Comparison of ENCODE assay signal across 1 cellular context in the genomic region with DNA sequence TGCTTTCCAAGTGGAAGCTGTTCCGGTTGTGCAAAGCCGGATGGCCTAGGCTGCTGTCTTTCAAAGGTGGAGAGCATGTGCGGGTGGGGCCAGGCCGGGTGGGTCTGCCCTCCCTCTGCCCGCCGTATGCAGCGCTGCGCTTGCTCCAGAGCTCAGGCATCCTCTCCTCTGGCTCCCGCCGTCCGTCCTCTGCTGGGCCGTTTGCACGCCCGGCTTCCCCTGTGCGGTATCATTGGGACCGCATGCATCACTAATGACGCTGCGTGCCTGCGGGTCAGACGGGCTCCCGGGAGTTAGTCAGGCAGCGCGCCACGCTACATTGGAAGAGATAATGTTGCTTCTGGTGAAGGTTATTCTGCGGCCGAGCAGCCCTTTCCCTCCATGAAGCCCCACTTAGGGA.
TF ChIP-seq lines count a peak whose summit lies in the region.

No MANE protein-coding gene starts in this region.

TF ChIP-seq in GM23338, 12 proteins besides CTCF, POLR2A, EP300 and RAD21 (continued from another document):
- TF ChIP-seq, protein P1, sequence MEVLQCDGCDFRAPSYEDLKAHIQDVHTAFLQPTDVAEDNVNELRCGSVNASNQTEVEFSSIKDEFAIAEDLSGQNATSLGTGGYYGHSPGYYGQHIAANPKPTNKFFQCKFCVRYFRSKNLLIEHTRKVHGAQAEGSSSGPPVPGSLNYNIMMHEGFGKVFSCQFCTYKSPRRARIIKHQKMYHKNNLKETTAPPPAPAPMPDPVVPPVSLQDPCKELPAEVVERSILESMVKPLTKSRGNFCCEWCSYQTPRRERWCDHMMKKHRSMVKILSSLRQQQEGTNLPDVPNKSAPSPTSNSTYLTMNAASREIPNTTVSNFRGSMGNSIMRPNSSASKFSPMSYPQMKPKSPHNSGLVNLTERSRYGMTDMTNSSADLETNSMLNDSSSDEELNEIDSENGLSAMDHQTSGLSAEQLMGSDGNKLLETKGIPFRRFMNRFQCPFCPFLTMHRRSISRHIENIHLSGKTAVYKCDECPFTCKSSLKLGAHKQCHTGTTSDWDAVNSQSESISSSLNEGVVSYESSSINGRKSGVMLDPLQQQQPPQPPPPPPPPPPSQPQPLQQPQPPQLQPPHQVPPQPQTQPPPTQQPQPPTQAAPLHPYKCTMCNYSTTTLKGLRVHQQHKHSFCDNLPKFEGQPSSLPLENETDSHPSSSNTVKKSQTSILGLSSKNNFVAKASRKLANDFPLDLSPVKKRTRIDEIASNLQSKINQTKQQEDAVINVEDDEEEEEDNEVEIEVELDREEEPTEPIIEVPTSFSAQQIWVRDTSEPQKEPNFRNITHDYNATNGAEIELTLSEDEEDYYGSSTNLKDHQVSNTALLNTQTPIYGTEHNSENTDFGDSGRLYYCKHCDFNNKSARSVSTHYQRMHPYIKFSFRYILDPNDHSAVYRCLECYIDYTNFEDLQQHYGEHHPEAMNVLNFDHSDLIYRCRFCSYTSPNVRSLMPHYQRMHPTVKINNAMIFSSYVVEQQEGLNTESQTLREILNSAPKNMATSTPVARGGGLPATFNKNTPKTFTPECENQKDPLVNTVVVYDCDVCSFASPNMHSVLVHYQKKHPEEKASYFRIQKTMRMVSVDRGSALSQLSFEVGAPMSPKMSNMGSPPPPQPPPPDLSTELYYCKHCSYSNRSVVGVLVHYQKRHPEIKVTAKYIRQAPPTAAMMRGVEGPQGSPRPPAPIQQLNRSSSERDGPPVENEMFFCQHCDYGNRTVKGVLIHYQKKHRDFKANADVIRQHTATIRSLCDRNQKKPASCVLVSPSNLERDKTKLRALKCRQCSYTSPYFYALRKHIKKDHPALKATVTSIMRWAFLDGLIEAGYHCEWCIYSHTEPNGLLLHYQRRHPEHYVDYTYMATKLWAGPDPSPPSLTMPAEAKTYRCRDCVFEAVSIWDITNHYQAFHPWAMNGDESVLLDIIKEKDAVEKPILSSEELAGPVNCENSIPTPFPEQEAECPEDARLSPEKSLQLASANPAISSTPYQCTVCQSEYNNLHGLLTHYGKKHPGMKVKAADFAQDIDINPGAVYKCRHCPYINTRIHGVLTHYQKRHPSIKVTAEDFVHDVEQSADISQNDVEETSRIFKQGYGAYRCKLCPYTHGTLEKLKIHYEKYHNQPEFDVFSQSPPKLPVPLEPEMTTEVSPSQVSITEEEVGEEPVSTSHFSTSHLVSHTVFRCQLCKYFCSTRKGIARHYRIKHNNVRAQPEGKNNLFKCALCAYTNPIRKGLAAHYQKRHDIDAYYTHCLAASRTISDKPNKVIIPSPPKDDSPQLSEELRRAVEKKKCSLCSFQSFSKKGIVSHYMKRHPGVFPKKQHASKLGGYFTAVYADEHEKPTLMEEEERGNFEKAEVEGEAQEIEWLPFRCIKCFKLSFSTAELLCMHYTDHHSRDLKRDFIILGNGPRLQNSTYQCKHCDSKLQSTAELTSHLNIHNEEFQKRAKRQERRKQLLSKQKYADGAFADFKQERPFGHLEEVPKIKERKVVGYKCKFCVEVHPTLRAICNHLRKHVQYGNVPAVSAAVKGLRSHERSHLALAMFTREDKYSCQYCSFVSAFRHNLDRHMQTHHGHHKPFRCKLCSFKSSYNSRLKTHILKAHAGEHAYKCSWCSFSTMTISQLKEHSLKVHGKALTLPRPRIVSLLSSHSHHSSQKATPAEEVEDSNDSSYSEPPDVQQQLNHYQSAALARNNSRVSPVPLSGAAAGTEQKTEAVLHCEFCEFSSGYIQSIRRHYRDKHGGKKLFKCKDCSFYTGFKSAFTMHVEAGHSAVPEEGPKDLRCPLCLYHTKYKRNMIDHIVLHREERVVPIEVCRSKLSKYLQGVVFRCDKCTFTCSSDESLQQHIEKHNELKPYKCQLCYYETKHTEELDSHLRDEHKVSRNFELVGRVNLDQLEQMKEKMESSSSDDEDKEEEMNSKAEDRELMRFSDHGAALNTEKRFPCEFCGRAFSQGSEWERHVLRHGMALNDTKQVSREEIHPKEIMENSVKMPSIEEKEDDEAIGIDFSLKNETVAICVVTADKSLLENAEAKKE (CRISPR knock-in tag; IDR thresholded peaks at IDR 0.05), result no peak
- TF ChIP-seq EZH2 (IDR thresholded peaks at IDR 0.05; ENCODE audit: low read depth, unreplicated experiment) (no peak), NANOG (IDR thresholded peaks at IDR 0.05; ENCODE audit: borderline replicate concordance) (no peak), JUNB (IDR thresholded peaks at IDR 0.05; ENCODE audit: unreplicated experiment) (no peak), EZH2phosphoT487 (IDR thresholded peaks at IDR 0.05; ENCODE audit: unreplicated experiment) (no peak), CREB1 (CRISPR knock-in tag; IDR thresholded peaks at IDR 0.05; ENCODE audit: low read depth) (no peak), STAT1 (IDR thresholded peaks at IDR 0.05; ENCODE audit: unreplicated experiment) (no peak)
- TF ChIP-seq, protein P2, sequence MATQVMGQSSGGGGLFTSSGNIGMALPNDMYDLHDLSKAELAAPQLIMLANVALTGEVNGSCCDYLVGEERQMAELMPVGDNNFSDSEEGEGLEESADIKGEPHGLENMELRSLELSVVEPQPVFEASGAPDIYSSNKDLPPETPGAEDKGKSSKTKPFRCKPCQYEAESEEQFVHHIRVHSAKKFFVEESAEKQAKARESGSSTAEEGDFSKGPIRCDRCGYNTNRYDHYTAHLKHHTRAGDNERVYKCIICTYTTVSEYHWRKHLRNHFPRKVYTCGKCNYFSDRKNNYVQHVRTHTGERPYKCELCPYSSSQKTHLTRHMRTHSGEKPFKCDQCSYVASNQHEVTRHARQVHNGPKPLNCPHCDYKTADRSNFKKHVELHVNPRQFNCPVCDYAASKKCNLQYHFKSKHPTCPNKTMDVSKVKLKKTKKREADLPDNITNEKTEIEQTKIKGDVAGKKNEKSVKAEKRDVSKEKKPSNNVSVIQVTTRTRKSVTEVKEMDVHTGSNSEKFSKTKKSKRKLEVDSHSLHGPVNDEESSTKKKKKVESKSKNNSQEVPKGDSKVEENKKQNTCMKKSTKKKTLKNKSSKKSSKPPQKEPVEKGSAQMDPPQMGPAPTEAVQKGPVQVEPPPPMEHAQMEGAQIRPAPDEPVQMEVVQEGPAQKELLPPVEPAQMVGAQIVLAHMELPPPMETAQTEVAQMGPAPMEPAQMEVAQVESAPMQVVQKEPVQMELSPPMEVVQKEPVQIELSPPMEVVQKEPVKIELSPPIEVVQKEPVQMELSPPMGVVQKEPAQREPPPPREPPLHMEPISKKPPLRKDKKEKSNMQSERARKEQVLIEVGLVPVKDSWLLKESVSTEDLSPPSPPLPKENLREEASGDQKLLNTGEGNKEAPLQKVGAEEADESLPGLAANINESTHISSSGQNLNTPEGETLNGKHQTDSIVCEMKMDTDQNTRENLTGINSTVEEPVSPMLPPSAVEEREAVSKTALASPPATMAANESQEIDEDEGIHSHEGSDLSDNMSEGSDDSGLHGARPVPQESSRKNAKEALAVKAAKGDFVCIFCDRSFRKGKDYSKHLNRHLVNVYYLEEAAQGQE (IDR thresholded peaks at IDR 0.05; ENCODE audit: unreplicated experiment), result no peak
TF ChIP-seq in GM23338: peak in this region for 0.
